ENCODE assay signal across 17 cellular contexts in the genomic region with DNA sequence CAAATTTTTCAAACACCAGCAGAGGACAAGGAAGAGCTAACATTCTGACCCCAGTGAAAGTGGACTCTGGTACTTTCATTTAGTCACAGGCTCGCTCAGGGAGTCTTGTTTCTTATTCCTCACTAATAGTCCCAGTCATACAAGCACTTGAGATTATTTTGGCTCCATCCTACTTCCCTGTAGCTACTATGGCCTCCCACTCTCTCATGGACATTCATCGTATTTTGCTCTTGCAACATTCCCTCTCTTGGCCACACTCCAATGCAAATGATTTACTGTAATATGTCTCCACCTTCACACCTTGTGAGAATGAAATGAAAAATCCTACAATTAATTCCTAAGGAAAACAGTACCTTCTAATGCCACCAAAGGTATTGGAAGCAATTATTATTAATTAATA. TPM values are rescaled to one million over a fixed set of nuclear protein-coding genes. Genes with fewer than 3 reads are reported as not detected.
DNase-seq lines count a peak whose midpoint lies in the region; ATAC-seq and TF ChIP-seq lines count a peak whose summit lies in the region.
"Had no signal": no experiment of that assay in that cellular context is flagged by ENCODE, and none has a peak within 500 bp of the region (broad histone marks: within the 10 kb centered on the region; RNA-seq: fewer than 3 reads in every experiment).

No MANE protein-coding gene starts in this region.

- no peaks in the 10 kb centered on the region for H3K9me3 ChIP-seq in HEK293 (ENCODE audit: control insufficient read depth, insufficient read depth, low read depth, low read length)
- H3K9me3 ChIP-seq in esophagus (ENCODE audit: control insufficient read depth in 2 of 2, insufficient read depth in 1 of 2, low read depth in 1 of 2, low read length in 1 of 2): no peaks in the 10 kb centered on the region
- no peaks in the 10 kb centered on the region for H3K9me3 ChIP-seq in mucosa of descending colon

- TF ChIP-seq CTCF in HEK293 (tag by site-specific recombination; IDR thresholded peaks at IDR 0.05) (no peak), mucosa of descending colon (IDR thresholded peaks at IDR 0.05) (no peak)

- 36 to 51% methylated on average over 2 of the region's 2 CpGs for WGBS in esophagus, 2 donors

- ATAC-seq in mucosa of descending colon (peak; percentile 53), GM19463 (IDR thresholded peaks at IDR 0.05; ENCODE audit: unreplicated experiment) (no peak)

- H3K36me3 ChIP-seq in HEK293 (ENCODE audit: control insufficient read depth in 2 of 2, insufficient read depth in 1 of 2, low read length in 2 of 2) (no peaks in the 10 kb centered on the region), esophagus (ENCODE audit: control insufficient read depth in 2 of 2, insufficient read depth in 2 of 2, low read length in 1 of 2) (no peaks in the 10 kb centered on the region), mucosa of descending colon (ENCODE audit: low read depth) (no peaks in the 10 kb centered on the region)
- H3K36me3 ChIP-seq: BLaER1 had no signal

- no peaks in the 10 kb centered on the region for H3K27me3 ChIP-seq in esophagus (ENCODE audit: control insufficient read depth in 1 of 2, insufficient read depth in 2 of 2, low read length in 2 of 2)
- H3K27me3 ChIP-seq: BLaER1 had no signal

- H3K4me1 ChIP-seq in HEK293 (ENCODE audit: control insufficient read depth, insufficient read depth, low read length) (no peaks in the 10 kb centered on the region), esophagus (ENCODE audit: control insufficient read depth in 2 of 2, insufficient read depth in 2 of 2, low read length in 1 of 2) (no peaks in the 10 kb centered on the region), mucosa of descending colon (ENCODE audit: low read depth) (no peaks in the 10 kb centered on the region)

- CTCF ChIA-PET in HEK293 (lab: Yijun Ruan, JAX): interaction anchor here (0.8 kb wide), 1 partner anchor 22 kb away, joined by 3 read pairs; no protein-coding TSS in a partner anchor

- no peak overlapping the region for H3K27ac ChIP-seq in HEK293 (ENCODE audit: extremely low read depth, low read depth, low read length)
- H3K27ac ChIP-seq in esophagus (ENCODE audit: low read depth in 2 of 2, low read length in 1 of 2): peak overlapping the region; percentile 38 to 66
- H3K27ac ChIP-seq: BLaER1, PC-9, SK-N-MC had no signal

- no peak overlapping the region for H3K4me3 ChIP-seq in HEK293 (ENCODE audit: low read depth, low read length)
- H3K4me3 ChIP-seq in esophagus (ENCODE audit: low read depth in 1 of 2, low read length in 2 of 2): no peak overlapping the region
- H3K4me3 ChIP-seq in mucosa of descending colon: no peak overlapping the region
- H3K4me3 ChIP-seq: BLaER1, PC-9, SK-N-MC had no signal

- POLR2A ChIA-PET in HEK293 (lab: Yijun Ruan, JAX): no interaction called here

- DNase-seq in OCI-M1 (lab: John Stamatoyannopoulos, UW) (peak; percentile 22), mucosa of descending colon (no peak), OCI-M2 (lab: John Stamatoyannopoulos, UW; ENCODE audit: unreplicated experiment) (no peak), HUDEP-2 (lab: John Stamatoyannopoulos, UW; ENCODE audit: unreplicated experiment in 76 of 76) (no peak)
- DNase-seq: DMS 273 treated with DMSO at 0.1 percent for 48 hours; KG1; NCI-H187 treated with DMSO at 0.1 percent for 48 hours; NCI-H524; NK-92 treated with Interleukin-12 subunit alpha and Interleukin-12 subunit beta, amount 100 ng/mL, for 24 hours; PC-9 had no signal

- intact Hi-C loops in mucosa of descending colon (cut with DNase I, micrococcal nuclease): no loop called here

TF ChIP-seq in HEK293, 187 proteins besides CTCF, POLR2A, EP300 and RAD21:
- TF ChIP-seq PRDM1 (tag by site-specific recombination; IDR thresholded peaks at IDR 0.05) (0 out of 2 replicates have a peak, but pooled peaks have one; percentile 13), MEIS1 (CRISPR knock-in tag; IDR thresholded peaks at IDR 0.05; ENCODE audit: borderline replicate concordance) (no peak), ZNF658 (tag by site-specific recombination; IDR thresholded peaks at IDR 0.05) (no peak)

RNA-seq across cellular contexts. Expression of a gene that starts 21.3 kb away (rescaled TPM):
- polyA plus RNA-seq in esophagus: 10 to 100 TPM; 28.9 to 56.0 TPM
- total RNA-seq in mucosa of descending colon: 10 to 100 TPM; 58.1 to 69.4 (median 63.1) TPM

RNA-seq across cellular contexts. Expression of a gene that starts 33.9 kb away (rescaled TPM):
- not detected for polyA plus RNA-seq in esophagus
- 1 to 10 TPM in 1 of 3 donors, under 1 TPM in 1, not detected in 1; 0.63 to 1.0 TPM for total RNA-seq in mucosa of descending colon
- total RNA-seq: Daoy, M059J, PC-9 had no signal

RNA-seq across cellular contexts. Expression of a gene that starts 37.3 kb away (rescaled TPM):
- under 1 TPM; 0.02 TPM for polyA plus RNA-seq in esophagus
- 1 to 10 TPM in 2 of 3 donors, under 1 TPM in 1; 0.58 to 9.6 (median 1.1) TPM for total RNA-seq in mucosa of descending colon
